8 cellular contexts compared by ENCODE assay signal in the genomic region with DNA sequence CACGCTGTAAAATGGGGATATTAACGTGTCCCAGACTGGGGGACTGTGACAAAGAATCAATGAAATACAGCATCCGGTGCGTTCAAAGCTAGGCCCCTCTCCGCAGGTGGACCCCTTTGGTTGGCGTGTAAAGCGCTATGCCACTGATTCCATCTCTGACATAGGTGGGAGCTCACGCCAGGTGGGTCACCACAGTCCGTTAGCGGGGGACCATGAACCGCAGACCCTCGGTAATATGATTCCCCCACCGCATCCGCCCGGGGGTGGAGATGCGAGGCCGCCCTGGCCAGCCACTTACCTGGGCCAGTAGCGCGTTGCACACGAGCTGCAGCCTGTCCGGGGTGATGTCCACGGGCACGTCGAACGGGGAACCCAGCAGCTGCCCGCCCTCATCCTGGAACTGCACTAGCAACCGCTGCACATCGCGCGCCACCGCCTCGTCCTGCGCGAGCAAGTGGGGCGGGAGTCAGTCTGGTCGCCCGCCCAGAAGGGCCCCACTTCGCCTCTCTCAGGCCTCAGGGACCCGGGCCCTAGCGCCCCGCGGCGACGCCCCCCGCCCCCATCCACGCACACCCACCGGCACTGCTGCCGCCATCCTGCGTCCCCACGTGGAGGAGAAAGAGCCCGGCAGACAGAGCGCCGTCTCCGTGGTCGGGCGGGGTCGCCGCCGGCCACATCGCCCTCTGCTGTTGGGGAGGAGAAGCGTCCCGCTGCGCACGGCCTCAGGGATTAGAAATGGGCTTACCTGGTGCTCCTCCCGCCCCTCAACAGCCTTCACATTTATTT. TPM values are rescaled to one million over a fixed set of nuclear protein-coding genes. Genes with fewer than 3 reads are reported as not detected.
DNase-seq lines count a peak whose midpoint lies in the region; ATAC-seq and TF ChIP-seq lines count a peak whose summit lies in the region.

A gene (minus strand): TSS at position 623 of the 786 bp plus-strand sequence. CDS start 28 bp downstream, at position 595.

- H3K4me1 Mint-ChIP-seq in progenitor cell of endocrine pancreas (ENCODE audit: low read depth) = no peaks in the 10 kb centered on the region

- ATAC-seq in HG02588 (IDR thresholded peaks at IDR 0.05; ENCODE audit: unreplicated experiment) = peak; percentile 78
- peak; percentile 93 to 98 for ATAC-seq in upper lobe of left lung (ENCODE audit: low FRiP score in 2 of 2)

- TF ChIP-seq CTCF in GM10266 (IDR thresholded peaks at IDR 0.05; ENCODE audit: control insufficient read depth, insufficient read depth, low read depth, missing control alignments) (peak; percentile 94), adrenal gland (IDR thresholded peaks at IDR 0.05) (peak; percentile 63 to 94 (median 88)), left ventricle myocardium inferior (IDR thresholded peaks at IDR 0.05; ENCODE audit: borderline replicate concordance) (peak; percentile 97), progenitor cell of endocrine pancreas (IDR thresholded peaks at IDR 0.05; ENCODE audit: unreplicated experiment) (peak; percentile 95), upper lobe of left lung (IDR thresholded peaks at IDR 0.05) (peak; percentile 91 to 95 (median 93))

- H3K4me1 ChIP-seq in adrenal gland (replicated peaks in 1 of 2) = peaks cover 6 to 10% of the 10 kb centered on the region in 2 donors
- peaks cover 28% of the 10 kb centered on the region for H3K4me1 ChIP-seq in left ventricle myocardium inferior
- peaks cover 11 to 21% (median 17%) of the 10 kb centered on the region in 4 donors for H3K4me1 ChIP-seq in upper lobe of left lung

- H3K4me3 Mint-ChIP-seq in progenitor cell of endocrine pancreas (ENCODE audit: low read depth) = peak within 1 kb of the TSS; percentile 82

- peaks cover 0 to 24% of the 10 kb centered on the region in 2 donors for H3K36me3 ChIP-seq in adrenal gland (replicated peaks in 1 of 2)
- H3K36me3 ChIP-seq in left ventricle myocardium inferior = peaks cover 25% of the 10 kb centered on the region
- H3K36me3 ChIP-seq in upper lobe of left lung = peaks cover 6 to 30% (median 15%) of the 10 kb centered on the region in 4 donors

- H3K9me3 Mint-ChIP-seq in progenitor cell of endocrine pancreas (ENCODE audit: low read depth) = no peaks in the 10 kb centered on the region

- peak; percentile 93 for DNase-seq in GM10266 (ENCODE audit: extremely low spot score)
- DNase-seq in NCI-H1436 (lab: John Stamatoyannopoulos, UW) = peak; percentile 81
- peak; percentile 75 to 83 (median 77) for DNase-seq in adrenal gland
- peak; percentile 80 for DNase-seq in left ventricle myocardium inferior
- peak; percentile 85 for DNase-seq in progenitor cell of endocrine pancreas (ENCODE audit: low spot score, unreplicated experiment)
- peak; percentile 77 to 96 for DNase-seq in upper lobe of left lung

- peaks cover 4% of the 10 kb centered on the region for H3K27me3 Mint-ChIP-seq in progenitor cell of endocrine pancreas

- TF ChIP-seq POLR2A in adrenal gland (IDR thresholded peaks at IDR 0.05) (peak in 1 of 2 donors; percentile 7), upper lobe of left lung (IDR thresholded peaks at IDR 0.05) (peak in 1 of 4 donors; percentile 15)

- TF ChIP-seq EP300 in upper lobe of left lung (IDR thresholded peaks at IDR 0.05) = no peak

- intact Hi-C loops in T-helper 1 cell treated with Interleukin-12 subunit alpha and Interleukin-12 subunit beta and Interleukin-4 antibody, amounts not matched to agents 30 ng/mL and 1 ng/mL, for 36 hours (cut with micrococcal nuclease) = loop anchor here (1.0 kb wide), 6 partner anchors 53 to 667 kb away; a partner anchor contains a TSS
- intact Hi-C loops in adrenal gland (cut with DNase I) (no loop called here), left ventricle myocardium inferior (cut with micrococcal nuclease) (no loop called here)

- no peaks in the 10 kb centered on the region for H3K27me3 ChIP-seq in adrenal gland
- H3K27me3 ChIP-seq in left ventricle myocardium inferior (ENCODE audit: low read depth) = no peaks in the 10 kb centered on the region
- H3K27me3 ChIP-seq in upper lobe of left lung = no peaks in the 10 kb centered on the region

- no peaks in the 10 kb centered on the region for H3K36me3 Mint-ChIP-seq in progenitor cell of endocrine pancreas (ENCODE audit: insufficient read depth)

- H3K27ac Mint-ChIP-seq in progenitor cell of endocrine pancreas = peak within 1 kb of the TSS; percentile 78

- H3K4me3 ChIP-seq in adrenal gland (peak within 1 kb of the TSS; percentile 34 to 93 (median 79)), left ventricle myocardium inferior (peak within 1 kb of the TSS; percentile 84), upper lobe of left lung (peak within 1 kb of the TSS; percentile 83 to 98 (median 94))

- 0 to 2% (median 0%) methylated on average over 7 to 65 of the region's 65 CpGs for WGBS in adrenal gland, 4 donors
- 0 to 1% methylated on average over 29 to 36 of the region's 65 CpGs for WGBS in upper lobe of left lung, 2 donors

- no peak within 1 kb of the TSS for H3K27ac ChIP-seq in adrenal gland
- no peak within 1 kb of the TSS for H3K27ac ChIP-seq in left ventricle myocardium inferior (replicated peaks)
- H3K27ac ChIP-seq in upper lobe of left lung = peak within 1 kb of the TSS in 2 of 4 donors; percentile 48 to 65

- H3K9me3 ChIP-seq in adrenal gland (replicated peaks in 1 of 3) = no peaks in the 10 kb centered on the region
- no peaks in the 10 kb centered on the region for H3K9me3 ChIP-seq in left ventricle myocardium inferior (replicated peaks)
- no peaks in the 10 kb centered on the region for H3K9me3 ChIP-seq in upper lobe of left lung

RNA-seq across cellular contexts. Expression of the gene that starts here (rescaled TPM):
- total RNA-seq in T-helper 1 cell treated with Interleukin-12 subunit alpha and Interleukin-12 subunit beta and Interleukin-4 antibody, amounts not matched to agents 30 ng/mL and 1 ng/mL, for 36 hours = 19.2 and 20.2 TPM in 2 replicates
- total RNA-seq in adrenal gland (10 to 100 TPM in 7 of 8 donors, 1 to 10 TPM in 1; 9.7 to 18.7 (median 15.2) TPM), left ventricle myocardium inferior (4.2 TPM), progenitor cell of endocrine pancreas (18.1 and 19.5 TPM in 2 replicates), upper lobe of left lung (10 to 100 TPM in 5 of 6 donors, 1 to 10 TPM in 1; 6.7 to 14.6 (median 11.1) TPM)
- 1 to 10 TPM; 5.0 to 7.1 (median 6.7) TPM for polyA plus RNA-seq in adrenal gland
